ENCODE assay signal across 18 cellular contexts in the genomic region with DNA sequence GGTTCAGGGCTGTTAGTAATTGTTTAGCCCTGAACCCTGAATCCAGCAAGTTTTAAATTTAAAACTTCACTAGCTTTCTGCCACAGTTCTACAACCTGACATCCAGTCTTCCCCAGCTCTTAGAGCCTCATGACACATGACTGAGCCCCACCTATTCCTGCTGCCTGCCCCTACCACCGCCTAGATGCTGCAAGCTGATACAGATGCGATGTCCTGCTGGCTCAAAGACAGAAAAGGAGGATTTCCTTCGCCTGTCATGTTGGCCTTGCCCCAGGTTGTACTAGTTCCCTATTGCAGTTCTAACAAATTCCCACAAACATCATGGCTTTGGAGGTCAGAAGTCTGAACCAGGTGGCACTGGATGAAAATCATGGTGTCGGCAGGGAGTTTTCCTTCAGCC.
"Had no signal": no experiment of that assay in that cellular context is flagged by ENCODE, and none has a peak within 500 bp of the region (broad histone marks: within the 10 kb centered on the region; RNA-seq: fewer than 3 reads in every experiment).

No MANE protein-coding gene starts in this region.

- H3K27me3 ChIP-seq: colonic mucosa, foreskin keratinocyte had no signal

- H3K4me3 Mint-ChIP-seq: dendritic cell treated with granulocyte-macrophage colony-stimulating factor and Interleukin-4, amounts not matched to agents 40 ng/mL and 50 ng/mL, for 4 days; effector memory CD8-positive, alpha-beta T cell; mesothelial cell of epicardium had no signal

- H3K4me1 ChIP-seq: colonic mucosa, esophagus muscularis mucosa, foreskin keratinocyte, heart right ventricle, left lung, lower lobe of right lung had no signal

- H3K36me3 ChIP-seq: colonic mucosa, esophagus muscularis mucosa, heart right ventricle, left lung, lower lobe of right lung had no signal

- H3K27ac Mint-ChIP-seq: dendritic cell treated with granulocyte-macrophage colony-stimulating factor and Interleukin-4, amounts not matched to agents 40 ng/mL and 50 ng/mL, for 4 days; effector memory CD8-positive, alpha-beta T cell had no signal

- DNase-seq: colonic mucosa; cortex of kidney; effector CD8-positive, alpha-beta T cell; effector memory CD8-positive, alpha-beta T cell; foreskin keratinocyte; glutamatergic neuron; head of caudate nucleus; heart right ventricle; hippocampal formation; left cardiac atrium; left lung; left ventricle myocardium superior; lower lobe of right lung; mesenchymal stem cell; mucosa of descending colon had no signal

- H3K36me3 Mint-ChIP-seq: mesothelial cell of epicardium had no signal

- H3K4me3 ChIP-seq: colonic mucosa, esophagus muscularis mucosa, heart right ventricle, left lung, lower lobe of right lung, mucosa of descending colon had no signal

- H3K9me3 ChIP-seq: colonic mucosa, esophagus muscularis mucosa, heart right ventricle, left lung, lower lobe of right lung, mucosa of descending colon had no signal

- H3K27ac ChIP-seq: colonic mucosa, esophagus muscularis mucosa, foreskin keratinocyte, heart right ventricle, left lung, lower lobe of right lung had no signal

- ATAC-seq: effector memory CD8-positive, alpha-beta T cell; foreskin keratinocyte; heart right ventricle; left cardiac atrium; left lung; left ventricle myocardium superior; lower lobe of right lung; mucosa of descending colon had no signal

- H3K9me3 Mint-ChIP-seq: dendritic cell treated with granulocyte-macrophage colony-stimulating factor and Interleukin-4, amounts not matched to agents 40 ng/mL and 50 ng/mL, for 4 days had no signal

- H3K27me3 Mint-ChIP-seq: dendritic cell treated with granulocyte-macrophage colony-stimulating factor and Interleukin-4, amounts not matched to agents 40 ng/mL and 50 ng/mL, for 4 days; effector memory CD8-positive, alpha-beta T cell had no signal
